Comparison of ENCODE assay signal across 22 cellular contexts in the genomic region with DNA sequence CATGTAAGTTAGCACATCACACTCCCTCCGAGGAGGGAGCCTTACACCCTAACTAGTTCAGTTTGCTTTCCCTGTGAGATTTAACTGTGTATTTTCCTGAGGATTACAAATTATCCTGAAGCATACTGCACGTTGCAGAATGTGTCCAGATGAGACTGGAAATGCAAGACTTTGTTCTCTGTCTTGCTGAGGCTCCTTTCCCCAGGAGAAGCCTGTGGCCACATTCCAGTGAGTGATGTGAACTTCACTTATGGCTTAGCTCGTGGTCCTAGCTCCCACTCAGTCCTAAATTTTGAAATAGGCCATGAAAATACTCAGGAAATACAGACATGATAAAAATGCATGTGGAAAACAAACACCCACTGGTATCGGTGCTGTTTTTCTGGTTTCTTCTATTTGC. TPM values are rescaled to one million over a fixed set of nuclear protein-coding genes. Genes with fewer than 3 reads are reported as not detected.
DNase-seq lines count a peak whose midpoint lies in the region; ATAC-seq and TF ChIP-seq lines count a peak whose summit lies in the region.
"Had no signal": no experiment of that assay in that cellular context is flagged by ENCODE, and none has a peak within 500 bp of the region (broad histone marks: within the 10 kb centered on the region; RNA-seq: fewer than 3 reads in every experiment).

No MANE protein-coding gene starts in this region.

- no peak overlapping the region for H2AFZ ChIP-seq in GM23248

- H3K4me3 ChIP-seq in GM23248: peak overlapping the region; percentile 21
- H3K4me3 ChIP-seq in mesodermal cell (ENCODE audit: extremely low read depth, insufficient read depth, low read length, poor library complexity, severe bottlenecking): no peak overlapping the region
- no peak overlapping the region for H3K4me3 ChIP-seq in skeletal muscle cell (ENCODE audit: low read depth, low read length)
- H3K4me3 ChIP-seq: gastrocnemius medialis, GM12878 had no signal

- peaks cover 6% of the 10 kb centered on the region for H3K36me3 Mint-ChIP-seq in chondrocyte (ENCODE audit: low read depth)
- no peaks in the 10 kb centered on the region for H3K36me3 Mint-ChIP-seq in activated T-helper 17 cell treated with anti-CD3 and anti-CD28 coated beads, Interleukin-2, amount 50 U/mL, for 72 hours (ENCODE audit: low read depth)
- H3K36me3 Mint-ChIP-seq: CD4-positive, CD25-positive, alpha-beta regulatory T cell; naive B cell; T-cell had no signal

- H3K4me3 Mint-ChIP-seq in chondrocyte (ENCODE audit: unreplicated experiment): no peak overlapping the region
- no peak overlapping the region for H3K4me3 Mint-ChIP-seq in activated T-helper 17 cell treated with anti-CD3 and anti-CD28 coated beads, Interleukin-2, amount 50 U/mL, for 72 hours
- H3K4me3 Mint-ChIP-seq: activated CD4-positive, alpha-beta T cell treated with anti-CD3 and anti-CD28 coated beads, Interleukin-2, amount 10 ng/mL, durations not matched to agents 24 days and 14 days; CD4-positive, CD25-positive, alpha-beta regulatory T cell; naive B cell; T-cell had no signal

- TF ChIP-seq CTCF in chondrocyte (IDR thresholded peaks at IDR 0.05): no peak

- DNase-seq in GM23248 (peak; percentile 60), chondrocyte (ENCODE audit: low spot score) (no peak), skeletal muscle cell (ENCODE audit: low read depth) (peak; percentile 55), globus pallidus (ENCODE audit: low spot score) (no peak), NCI-H748 treated with DMSO at 0.1 percent for 48 hours (lab: John Stamatoyannopoulos, UW) (no peak), caudate nucleus (lab: John Stamatoyannopoulos, UW) (no peak)
- DNase-seq: activated CD4-positive, alpha-beta T cell treated with anti-CD3 and anti-CD28 coated beads, Interleukin-2, amount 10 ng/mL, durations not matched to agents 24 days and 14 days; activated gamma-delta T cell treated with Interleukin-2 at 50 U/mL for 16 hours; CD4-positive, CD25-positive, alpha-beta regulatory T cell; DMS153; gastrocnemius medialis; GDM1; naive B cell; NCI-H1417 treated with DMSO at 0.1 percent for 48 hours; NCI-H524 treated with DMSO at 0.1 percent for 48 hours; stimulated activated CD4-positive, alpha-beta T cell treated with anti-CD3 and anti-CD28 coated beads, Interleukin-4, amount 100 ng/mL, for 24 hours; T-cell had no signal

- H3K9ac ChIP-seq in GM23248: peak overlapping the region; percentile 55

- no peaks in the 10 kb centered on the region for H3K27me3 Mint-ChIP-seq in chondrocyte (ENCODE audit: low read depth)
- H3K27me3 Mint-ChIP-seq in activated T-helper 17 cell treated with anti-CD3 and anti-CD28 coated beads, Interleukin-2, amount 50 U/mL, for 72 hours: no peaks in the 10 kb centered on the region
- H3K27me3 Mint-ChIP-seq: activated CD4-positive, alpha-beta T cell treated with anti-CD3 and anti-CD28 coated beads, Interleukin-2, amount 10 ng/mL, durations not matched to agents 24 days and 14 days; CD4-positive, CD25-positive, alpha-beta regulatory T cell; naive B cell; T-cell had no signal

- peaks cover 69% of the 10 kb centered on the region for H3F3A ChIP-seq in GM23248 (ENCODE audit: insufficient read depth)

- H3K4me2 ChIP-seq in GM23248 (ENCODE audit: unreplicated experiment): peak overlapping the region; percentile 85

- in situ Hi-C loops in GM23248 (cut with MboI): no loop called here

- H3K9me3 ChIP-seq in GM23248 (ENCODE audit: low read depth) (no peaks in the 10 kb centered on the region), mesodermal cell (ENCODE audit: control insufficient read depth, low read length) (no peaks in the 10 kb centered on the region)
- H3K9me3 ChIP-seq: gastrocnemius medialis had no signal

- 0 out of 2 replicates have a peak, but pooled peaks cover 6% of the 10 kb centered on the region for H3K36me3 ChIP-seq in GM23248 (ENCODE audit: low read depth)
- H3K36me3 ChIP-seq in mesodermal cell (ENCODE audit: control insufficient read depth, insufficient read depth, low read length): peaks cover 12% of the 10 kb centered on the region
- H3K36me3 ChIP-seq: gastrocnemius medialis had no signal

- H3K9me3 Mint-ChIP-seq in chondrocyte (ENCODE audit: low read depth): no peaks in the 10 kb centered on the region
- no peaks in the 10 kb centered on the region for H3K9me3 Mint-ChIP-seq in activated T-helper 17 cell treated with anti-CD3 and anti-CD28 coated beads, Interleukin-2, amount 50 U/mL, for 72 hours
- H3K9me3 Mint-ChIP-seq: activated CD4-positive, alpha-beta T cell treated with anti-CD3 and anti-CD28 coated beads, Interleukin-2, amount 10 ng/mL, durations not matched to agents 24 days and 14 days had no signal

- peaks cover 49% of the 10 kb centered on the region for H3K79me2 ChIP-seq in GM23248 (ENCODE audit: insufficient read depth)

- no peaks in the 10 kb centered on the region for H3K27me3 ChIP-seq in GM23248 (replicated peaks; ENCODE audit: insufficient read depth)
- H3K27me3 ChIP-seq: gastrocnemius medialis had no signal

- H3K27ac ChIP-seq in GM23248 (peak overlapping the region; percentile 82), mesodermal cell (ENCODE audit: low read depth, low read length, severe bottlenecking) (peak overlapping the region; percentile 31), caudate nucleus (ENCODE audit: low read depth, low read length) (no peak overlapping the region)

- 27 to 31% methylated on average over 4 of the region's 4 CpGs for WGBS in GM23248 (ENCODE audit: low coverage in 1 of 2, low lambda C conversion rate in 2 of 2, missing lambda C conversion rate in 2 of 2), 2 experiments
- 75 to 100% methylated on average over 1 to 2 of the region's 4 CpGs for WGBS in mesodermal cell (ENCODE audit: insufficient coverage in 2 of 2), 2 experiments

- peaks cover 67% of the 10 kb centered on the region for H3K4me1 ChIP-seq in GM23248 (ENCODE audit: insufficient read depth)
- peaks cover 21% of the 10 kb centered on the region for H3K4me1 ChIP-seq in mesodermal cell (ENCODE audit: control insufficient read depth, insufficient read depth, low read length, poor library complexity, severe bottlenecking)

- peaks cover 16% of the 10 kb centered on the region for H3K4me1 Mint-ChIP-seq in chondrocyte (ENCODE audit: low read depth)
- no peaks in the 10 kb centered on the region for H3K4me1 Mint-ChIP-seq in activated T-helper 17 cell treated with anti-CD3 and anti-CD28 coated beads, Interleukin-2, amount 50 U/mL, for 72 hours
- H3K4me1 Mint-ChIP-seq: activated CD4-positive, alpha-beta T cell treated with anti-CD3 and anti-CD28 coated beads, Interleukin-2, amount 10 ng/mL, durations not matched to agents 24 days and 14 days; CD4-positive, CD25-positive, alpha-beta regulatory T cell; naive B cell; T-cell had no signal

- no peaks in the 10 kb centered on the region for H3K9me2 ChIP-seq in GM23248 (ENCODE audit: insufficient read depth)

- no peak for ATAC-seq in activated T-helper 17 cell treated with anti-CD3 and anti-CD28 coated beads, Interleukin-2, amount 50 U/mL, for 72 hours (replicated peaks)
- ATAC-seq: GM12878, left lobe of liver, T-cell had no signal

- H3K27ac Mint-ChIP-seq in chondrocyte (ENCODE audit: unreplicated experiment): peak overlapping the region; percentile 90
- H3K27ac Mint-ChIP-seq in activated T-helper 17 cell treated with anti-CD3 and anti-CD28 coated beads, Interleukin-2, amount 50 U/mL, for 72 hours: no peak overlapping the region
- H3K27ac Mint-ChIP-seq: activated CD4-positive, alpha-beta T cell treated with anti-CD3 and anti-CD28 coated beads, Interleukin-2, amount 10 ng/mL, durations not matched to agents 24 days and 14 days; CD4-positive, CD25-positive, alpha-beta regulatory T cell; naive B cell; T-cell had no signal

- H4K20me1 ChIP-seq in GM23248 (ENCODE audit: insufficient read depth): no peaks in the 10 kb centered on the region

RNA-seq across cellular contexts. Expression of a gene that starts 23.7 kb away (rescaled TPM):
- total RNA-seq in GM23248 (2014; rRNA removed; shearing (Covaris generic)): 32.1 and 35.6 TPM in 2 replicates
- 22.3 TPM in 2 replicates for polyA plus RNA-seq in GM23248 (2016; fragmentation: Nextera tagmentation; extraction: Ambion mirVana)
- 19.4 to 31.0 TPM (median 20.0 TPM) in 3 replicates for total RNA-seq in chondrocyte
- 21.6 TPM for polyA plus RNA-seq in mesodermal cell (2013, experiment 1 of 2)
- 26.9 TPM for polyA plus RNA-seq in mesodermal cell (2013, experiment 2 of 2)
- not detected for total RNA-seq in activated T-helper 17 cell treated with anti-CD3 and anti-CD28 coated beads, Interleukin-2, amount 50 U/mL, for 72 hours
- total RNA-seq: activated CD4-positive, alpha-beta T cell treated with anti-CD3 and anti-CD28 coated beads, Interleukin-2, amount 10 ng/mL, durations not matched to agents 24 days and 14 days; CD4-positive, CD25-positive, alpha-beta regulatory T cell; endothelial cell of umbilical vein had no signal
- polyA plus RNA-seq: CD4-positive, CD25-positive, alpha-beta regulatory T cell; endothelial cell of umbilical vein had no signal

Comparison
In these comparisons a context has a peak if more than half of its experiments do, and no peak if none do; other contexts are left out.
1. DNase-seq: peak in GM23248 (single experiment) and skeletal muscle cell (single experiment); none in chondrocyte (single experiment), globus pallidus (single experiment), NCI-H748 treated with DMSO at 0.1 percent for 48 hours (single experiment) and caudate nucleus (0 of 61).
2. RNA of a gene that starts 23.7 kb away (total RNA-seq): 32.1 to 35.6 TPM in GM23248 and 19.4 to 31.0 TPM in chondrocyte; not detected in activated T-helper 17 cell treated with anti-CD3 and anti-CD28 coated beads, Interleukin-2, amount 50 U/mL, for 72 hours; every median in the first group is over 10 times any median in the second.